Comparison of ENCODE assay signal across 1 cellular context in the genomic region with DNA sequence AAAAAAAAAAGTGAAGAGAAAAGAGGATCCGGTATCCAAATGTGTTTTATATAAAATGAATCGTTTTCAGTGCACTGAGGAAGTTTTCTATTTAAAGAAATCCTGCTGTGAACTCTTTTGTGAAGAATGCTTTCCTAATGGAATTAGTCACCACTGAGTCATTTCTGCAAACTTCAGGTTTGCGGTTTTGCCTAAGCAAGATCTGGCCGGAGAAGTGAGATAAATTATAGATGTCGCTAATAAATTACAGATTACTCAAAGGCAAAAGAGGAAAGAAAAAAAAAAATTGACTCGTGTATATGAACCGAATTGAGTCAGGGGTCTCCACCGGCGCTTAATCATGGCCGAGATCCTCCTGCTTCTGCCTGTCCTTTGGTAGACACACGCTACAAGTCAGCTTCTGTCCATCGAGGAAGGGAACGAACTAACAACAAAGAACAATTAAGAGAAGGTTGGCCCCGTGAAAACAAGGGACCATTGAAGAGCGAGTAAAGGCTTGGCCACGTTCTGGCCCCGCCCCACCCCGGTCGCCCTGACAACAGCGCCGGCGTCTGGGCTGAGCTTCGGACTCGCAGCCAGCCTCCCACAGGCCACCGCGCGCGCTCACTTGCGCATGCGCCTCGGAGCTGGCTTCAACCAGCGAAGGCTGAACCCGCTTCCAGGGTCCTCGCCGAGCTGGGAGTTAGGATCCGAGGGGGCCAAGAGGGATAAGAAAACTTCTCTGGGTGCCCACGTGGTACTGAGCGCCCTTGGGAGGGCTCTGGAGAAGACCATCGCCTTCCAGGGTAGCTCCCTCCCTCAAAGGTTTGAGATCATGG.
TF ChIP-seq lines count a peak whose summit lies in the region.

No MANE protein-coding gene starts in this region.

TF ChIP-seq in K562, 482 proteins besides CTCF, POLR2A, EP300 and RAD21 (continued from another document):
- TF ChIP-seq, protein P1, sequence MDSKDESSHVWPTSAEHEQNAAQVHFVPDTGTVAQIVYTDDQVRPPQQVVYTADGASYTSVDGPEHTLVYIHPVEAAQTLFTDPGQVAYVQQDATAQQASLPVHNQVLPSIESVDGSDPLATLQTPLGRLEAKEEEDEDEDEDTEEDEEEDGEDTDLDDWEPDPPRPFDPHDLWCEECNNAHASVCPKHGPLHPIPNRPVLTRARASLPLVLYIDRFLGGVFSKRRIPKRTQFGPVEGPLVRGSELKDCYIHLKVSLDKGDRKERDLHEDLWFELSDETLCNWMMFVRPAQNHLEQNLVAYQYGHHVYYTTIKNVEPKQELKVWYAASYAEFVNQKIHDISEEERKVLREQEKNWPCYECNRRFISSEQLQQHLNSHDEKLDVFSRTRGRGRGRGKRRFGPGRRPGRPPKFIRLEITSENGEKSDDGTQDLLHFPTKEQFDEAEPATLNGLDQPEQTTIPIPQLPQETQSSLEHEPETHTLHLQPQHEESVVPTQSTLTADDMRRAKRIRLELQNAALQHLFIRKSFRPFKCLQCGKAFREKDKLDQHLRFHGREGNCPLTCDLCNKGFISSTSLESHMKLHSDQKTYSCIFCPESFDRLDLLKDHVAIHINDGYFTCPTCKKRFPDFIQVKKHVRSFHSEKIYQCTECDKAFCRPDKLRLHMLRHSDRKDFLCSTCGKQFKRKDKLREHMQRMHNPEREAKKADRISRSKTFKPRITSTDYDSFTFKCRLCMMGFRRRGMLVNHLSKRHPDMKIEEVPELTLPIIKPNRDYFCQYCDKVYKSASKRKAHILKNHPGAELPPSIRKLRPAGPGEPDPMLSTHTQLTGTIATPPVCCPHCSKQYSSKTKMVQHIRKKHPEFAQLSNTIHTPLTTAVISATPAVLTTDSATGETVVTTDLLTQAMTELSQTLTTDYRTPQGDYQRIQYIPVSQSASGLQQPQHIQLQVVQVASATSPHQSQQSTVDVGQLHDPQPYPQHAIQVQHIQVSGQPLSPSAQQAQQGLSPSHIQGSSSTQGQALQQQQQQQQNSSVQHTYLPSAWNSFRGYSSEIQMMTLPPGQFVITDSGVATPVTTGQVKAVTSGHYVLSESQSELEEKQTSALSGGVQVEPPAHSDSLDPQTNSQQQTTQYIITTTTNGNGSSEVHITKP (IDR thresholded peaks at IDR 0.05; ENCODE audit: partially characterized antibody): no peak
- TF ChIP-seq, protein P2, sequence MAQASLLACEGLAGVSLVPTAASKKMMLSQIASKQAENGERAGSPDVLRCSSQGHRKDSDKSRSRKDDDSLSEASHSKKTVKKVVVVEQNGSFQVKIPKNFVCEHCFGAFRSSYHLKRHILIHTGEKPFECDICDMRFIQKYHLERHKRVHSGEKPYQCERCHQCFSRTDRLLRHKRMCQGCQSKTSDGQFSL (CRISPR knock-in tag; IDR thresholded peaks at IDR 0.05): no peak
- TF ChIP-seq, protein P2 (tag; IDR thresholded peaks at IDR 0.05): no peak
- peak in 1 of 2 experiments; percentile 93; a peak in 2 of 4 replicates for TF ChIP-seq CSDE1 (IDR thresholded peaks at IDR 0.05)
- TF ChIP-seq, protein P3, sequence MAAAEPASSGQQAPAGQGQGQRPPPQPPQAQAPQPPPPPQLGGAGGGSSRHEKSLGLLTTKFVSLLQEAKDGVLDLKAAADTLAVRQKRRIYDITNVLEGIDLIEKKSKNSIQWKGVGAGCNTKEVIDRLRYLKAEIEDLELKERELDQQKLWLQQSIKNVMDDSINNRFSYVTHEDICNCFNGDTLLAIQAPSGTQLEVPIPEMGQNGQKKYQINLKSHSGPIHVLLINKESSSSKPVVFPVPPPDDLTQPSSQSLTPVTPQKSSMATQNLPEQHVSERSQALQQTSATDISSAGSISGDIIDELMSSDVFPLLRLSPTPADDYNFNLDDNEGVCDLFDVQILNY (CRISPR knock-in tag; IDR thresholded peaks at IDR 0.05): no peak
- TF ChIP-seq FOXK1 (CRISPR knock-in tag; IDR thresholded peaks at IDR 0.05; ENCODE audit: borderline replicate concordance): 0 out of 2 replicates have a peak, but pooled peaks have one; percentile 12
- TF ChIP-seq, protein P4, sequence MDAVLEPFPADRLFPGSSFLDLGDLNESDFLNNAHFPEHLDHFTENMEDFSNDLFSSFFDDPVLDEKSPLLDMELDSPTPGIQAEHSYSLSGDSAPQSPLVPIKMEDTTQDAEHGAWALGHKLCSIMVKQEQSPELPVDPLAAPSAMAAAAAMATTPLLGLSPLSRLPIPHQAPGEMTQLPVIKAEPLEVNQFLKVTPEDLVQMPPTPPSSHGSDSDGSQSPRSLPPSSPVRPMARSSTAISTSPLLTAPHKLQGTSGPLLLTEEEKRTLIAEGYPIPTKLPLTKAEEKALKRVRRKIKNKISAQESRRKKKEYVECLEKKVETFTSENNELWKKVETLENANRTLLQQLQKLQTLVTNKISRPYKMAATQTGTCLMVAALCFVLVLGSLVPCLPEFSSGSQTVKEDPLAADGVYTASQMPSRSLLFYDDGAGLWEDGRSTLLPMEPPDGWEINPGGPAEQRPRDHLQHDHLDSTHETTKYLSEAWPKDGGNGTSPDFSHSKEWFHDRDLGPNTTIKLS (IDR thresholded peaks at IDR 0.05; ENCODE audit: borderline replicate concordance, low read depth): no peak
- no peak for TF ChIP-seq ZNF316 (IDR thresholded peaks at IDR 0.05)
- no peak for TF ChIP-seq ZNF184 (CRISPR knock-in tag; IDR thresholded peaks at IDR 0.05)
- peak; percentile 75 for TF ChIP-seq FOS (IDR thresholded peaks at IDR 0.05; ENCODE audit: extremely low read depth, insufficient read length)
